ENCODE assay signal across 9 cellular contexts in genomic region chr9:131396626-131397025, GRCh38. TPM values are rescaled to one million over a fixed set of nuclear protein-coding genes. Genes with fewer than 3 reads are reported as not detected.
DNase-seq lines count a peak whose midpoint lies in the region; TF ChIP-seq lines count a peak whose summit lies in the region.
"Had no signal": no experiment of that assay in that cellular context is flagged by ENCODE, and none has a peak within 500 bp of the region (broad histone marks: within the 10 kb centered on the region; RNA-seq: fewer than 3 reads in every experiment).

No MANE protein-coding gene starts in this region.

- intact Hi-C loops in activated T-helper 2 cell treated with anti-CD3 and anti-CD28 coated beads, Interferon-gamma antibody, Interleukin-2, Interleukin-4, amounts not matched to agents 10 μg/mL and 5 μg/mL and 100 μg/mL, durations not matched to agents 14 hours and 24 hours and 36 hours (cut with micrococcal nuclease): loop anchor here (5.0 to 10.0 kb wide), 2 partner anchors 124 to 958 kb away; partner anchors contain the start of gene SETX

- H3K4me3 Mint-ChIP-seq in T-helper 2 cell treated with Interferon-gamma antibody and Interleukin-4, amounts not matched to agents 5 μg/mL and 100 μg/mL, for 36 hours: peak overlapping the region; percentile 93
- H3K4me3 Mint-ChIP-seq in activated T-helper 2 cell treated with anti-CD3 and anti-CD28 coated beads, Interferon-gamma antibody, Interleukin-2, Interleukin-4, amounts not matched to agents 10 μg/mL and 5 μg/mL and 100 μg/mL, durations not matched to agents 14 hours and 24 hours and 36 hours (ENCODE audit: low read depth): peak overlapping the region; percentile 81

- no peaks in the 10 kb centered on the region for H3K9me3 Mint-ChIP-seq in T-helper 2 cell treated with Interferon-gamma antibody and Interleukin-4, amounts not matched to agents 5 μg/mL and 100 μg/mL, for 36 hours
- H3K9me3 Mint-ChIP-seq in activated T-helper 2 cell treated with anti-CD3 and anti-CD28 coated beads, Interferon-gamma antibody, Interleukin-2, Interleukin-4, amounts not matched to agents 10 μg/mL and 5 μg/mL and 100 μg/mL, durations not matched to agents 14 hours and 24 hours and 36 hours: no peaks in the 10 kb centered on the region

- POLR2A ChIA-PET in HEK293T (lab: Yijun Ruan, JAX): interaction anchor here (1.0 to 3.3 kb wide), 2 partner anchors 9 to 24 kb away, joined by 3 to 19 read pairs; no protein-coding TSS in a partner anchor

- H3K36me3 ChIP-seq in iPS-20b (ENCODE audit: insufficient read depth, low read depth, low read length): peaks cover 8% of the 10 kb centered on the region

- H3K4me1 ChIP-seq in iPS-20b (ENCODE audit: insufficient read depth, low read length): peaks cover 34% of the 10 kb centered on the region

- no peak for DNase-seq in T-helper 2 cell treated with Interferon-gamma antibody and Interleukin-4, amounts not matched to agents 5 μg/mL and 100 μg/mL, for 36 hours (ENCODE audit: low spot score)
- no peak for DNase-seq in T-helper 2 cell
- no peak for DNase-seq in activated T-helper 2 cell treated with anti-CD3 and anti-CD28 coated beads, Interferon-gamma antibody, Interleukin-2, Interleukin-4, amounts not matched to agents 10 μg/mL and 5 μg/mL and 100 μg/mL, durations not matched to agents 14 hours and 24 hours and 36 hours (ENCODE audit: low spot score)
- DNase-seq in superior temporal gyrus (ENCODE audit: extremely low spot score): peak; percentile 12
- no peak for DNase-seq in ureter (ENCODE audit: low spot score)
- DNase-seq in HEK293T (ENCODE audit: extremely low spot score): no peak
- no peak for DNase-seq in NCI-H510A (lab: John Stamatoyannopoulos, UW)
- DNase-seq: activated CD4-positive, CD25-positive, alpha-beta regulatory T cell had no signal

- peak overlapping the region; percentile 65; the same call in 1 of the 2 replicates for H3K9ac ChIP-seq in iPS-20b (ENCODE audit: low read depth, low read length)

- no peaks in the 10 kb centered on the region for H3K27me3 Mint-ChIP-seq in T-helper 2 cell treated with Interferon-gamma antibody and Interleukin-4, amounts not matched to agents 5 μg/mL and 100 μg/mL, for 36 hours (ENCODE audit: low read depth)
- H3K27me3 Mint-ChIP-seq in activated T-helper 2 cell treated with anti-CD3 and anti-CD28 coated beads, Interferon-gamma antibody, Interleukin-2, Interleukin-4, amounts not matched to agents 10 μg/mL and 5 μg/mL and 100 μg/mL, durations not matched to agents 14 hours and 24 hours and 36 hours (ENCODE audit: low read depth): no peaks in the 10 kb centered on the region

- H3K4me1 Mint-ChIP-seq in T-helper 2 cell treated with Interferon-gamma antibody and Interleukin-4, amounts not matched to agents 5 μg/mL and 100 μg/mL, for 36 hours (ENCODE audit: low read depth): peaks cover 57% of the 10 kb centered on the region
- H3K4me1 Mint-ChIP-seq in activated T-helper 2 cell treated with anti-CD3 and anti-CD28 coated beads, Interferon-gamma antibody, Interleukin-2, Interleukin-4, amounts not matched to agents 10 μg/mL and 5 μg/mL and 100 μg/mL, durations not matched to agents 14 hours and 24 hours and 36 hours (ENCODE audit: low read depth): peaks cover 61% of the 10 kb centered on the region

- no peaks in the 10 kb centered on the region for H3K9me3 ChIP-seq in iPS-20b (ENCODE audit: insufficient read depth, low read depth, low read length)

- peaks cover 28% of the 10 kb centered on the region for H3K36me3 Mint-ChIP-seq in T-helper 2 cell treated with Interferon-gamma antibody and Interleukin-4, amounts not matched to agents 5 μg/mL and 100 μg/mL, for 36 hours (ENCODE audit: low read depth)
- peaks cover 39% of the 10 kb centered on the region for H3K36me3 Mint-ChIP-seq in activated T-helper 2 cell treated with anti-CD3 and anti-CD28 coated beads, Interferon-gamma antibody, Interleukin-2, Interleukin-4, amounts not matched to agents 10 μg/mL and 5 μg/mL and 100 μg/mL, durations not matched to agents 14 hours and 24 hours and 36 hours (ENCODE audit: low read depth)

- peak overlapping the region; percentile 85 for H3K4me3 ChIP-seq in iPS-20b (ENCODE audit: low read length)

- CTCF ChIA-PET in HEK293T (lab: Yijun Ruan, JAX): no interaction called here

- peak overlapping the region; percentile 73 for H3K27ac Mint-ChIP-seq in T-helper 2 cell treated with Interferon-gamma antibody and Interleukin-4, amounts not matched to agents 5 μg/mL and 100 μg/mL, for 36 hours
- H3K27ac Mint-ChIP-seq in activated T-helper 2 cell treated with anti-CD3 and anti-CD28 coated beads, Interferon-gamma antibody, Interleukin-2, Interleukin-4, amounts not matched to agents 10 μg/mL and 5 μg/mL and 100 μg/mL, durations not matched to agents 14 hours and 24 hours and 36 hours: peak overlapping the region; percentile 74

- H3K27ac ChIP-seq in iPS-20b (ENCODE audit: low read length): no peak overlapping the region

- H3K27me3 ChIP-seq in iPS-20b (ENCODE audit: insufficient read depth, low read length): no peaks in the 10 kb centered on the region

TF ChIP-seq in HEK293T, 16 proteins besides CTCF, POLR2A, EP300 and RAD21:
- no peak for TF ChIP-seq ARNT (IDR thresholded peaks at IDR 0.05)
- no peak for TF ChIP-seq HDGF (IDR thresholded peaks at IDR 0.05; ENCODE audit: borderline replicate concordance)
- no peak for TF ChIP-seq FOXM1 (IDR thresholded peaks at IDR 0.05; ENCODE audit: borderline replicate concordance)

RNA-seq across cellular contexts. Expression of gene PRRC2B, which starts 2.7 kb away (rescaled TPM):
- 150 and 174 TPM in 2 replicates for total RNA-seq in activated T-helper 2 cell treated with anti-CD3 and anti-CD28 coated beads, Interferon-gamma antibody, Interleukin-2, Interleukin-4, amounts not matched to agents 10 μg/mL and 5 μg/mL and 100 μg/mL, durations not matched to agents 14 hours and 24 hours and 36 hours
- total RNA-seq in ureter: 215 TPM
